ENCODE assay signal across 30 cellular contexts in the genomic region with DNA sequence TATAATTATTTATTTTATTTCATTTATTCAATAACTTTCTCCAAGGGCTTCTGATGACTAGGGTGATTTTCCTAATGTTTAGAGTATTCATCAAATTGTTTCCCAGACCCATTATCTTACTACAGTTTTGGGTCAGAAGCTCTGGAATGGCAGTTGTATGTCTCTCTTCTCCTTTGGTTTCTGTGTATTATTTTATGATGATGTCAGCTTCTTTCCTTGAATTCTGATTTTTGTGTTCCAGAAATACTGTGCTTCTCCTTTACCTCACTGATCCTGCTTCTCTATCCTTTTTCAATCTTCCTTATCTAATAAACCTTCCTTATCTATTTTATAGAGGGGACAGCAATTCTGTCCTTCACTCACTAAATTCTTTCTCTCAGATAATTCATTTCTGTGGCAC.
"Had no signal": no experiment of that assay in that cellular context is flagged by ENCODE, and none has a peak within 500 bp of the region (broad histone marks: within the 10 kb centered on the region; RNA-seq: fewer than 3 reads in every experiment).

No MANE protein-coding gene starts in this region.

- H3K4me1 Mint-ChIP-seq: central memory CD8-positive, alpha-beta T cell had no signal

- DNase-seq: activated CD4-positive, alpha-beta T cell treated with anti-CD3 and anti-CD28 coated beads for 48 hours; activated CD4-positive, alpha-beta T cell treated with anti-CD3 and anti-CD28 coated beads, Interleukin-2, amount 50 U/mL, for 4 hours; activated CD4-positive, CD25-positive, alpha-beta regulatory T cell treated with anti-CD3 and anti-CD28 coated beads, Interleukin-2, amount 50 U/mL, for 72 hours; activated CD8-positive, alpha-beta memory T cell treated with anti-CD3 and anti-CD28 coated beads, Interleukin-2, amount 50 U/mL, for 48 hours; activated CD8-positive, alpha-beta T cell treated with anti-CD3 and anti-CD28 coated beads, Interleukin-2, amount 10 ng/mL, durations not matched to agents 7 days and 5 days; activated gamma-delta T cell; activated naive CD4-positive, alpha-beta T cell treated with anti-CD3 and anti-CD28 coated beads for 36 hours; activated T-cell treated with anti-CD3 and anti-CD28 coated beads, Interleukin-2, amount 50 U/mL, for 1 hour; amniotic stem cell; Karpas-422; MM.1S; NCI-H1105; NCI-H1436; NCI-H1694 treated with DMSO at 0.1 percent for 48 hours; NCI-H2029 treated with DMSO at 0.1 percent for 48 hours; NCI-H345; NCI-H510A; NCI-H526 treated with DMSO at 0.1 percent for 48 hours; NCI-H82; OCI-M1; RPMI8226; T-cell; T-helper 9 cell had no signal

- FAIRE-seq: astrocyte had no signal

- H3K4me3 Mint-ChIP-seq: activated CD8-positive, alpha-beta T cell treated with anti-CD3 and anti-CD28 coated beads, Interleukin-2, amount 10 ng/mL, durations not matched to agents 7 days and 5 days; activated naive CD4-positive, alpha-beta T cell treated with anti-CD3 and anti-CD28 coated beads for 36 hours; brain; central memory CD8-positive, alpha-beta T cell; T-cell; WTC11 had no signal

- H3K27ac ChIP-seq: SK-N-MC had no signal

- ATAC-seq: activated CD8-positive, alpha-beta T cell treated with anti-CD3 and anti-CD28 coated beads, Interleukin-2, amount 10 ng/mL, durations not matched to agents 7 days and 5 days; Panc1; Right ventricle myocardium inferior; T-cell; WTC11 had no signal

- H3K27me3 Mint-ChIP-seq: brain; central memory CD8-positive, alpha-beta T cell; T-cell had no signal

- H3K4me3 ChIP-seq: SK-N-MC had no signal

- H3K9me3 Mint-ChIP-seq: central memory CD8-positive, alpha-beta T cell had no signal

- H3K27ac Mint-ChIP-seq: activated CD8-positive, alpha-beta T cell treated with anti-CD3 and anti-CD28 coated beads, Interleukin-2, amount 10 ng/mL, durations not matched to agents 7 days and 5 days; activated naive CD4-positive, alpha-beta T cell treated with anti-CD3 and anti-CD28 coated beads for 36 hours; WTC11 had no signal
